8 cellular contexts compared by ENCODE assay signal in the genomic region with DNA sequence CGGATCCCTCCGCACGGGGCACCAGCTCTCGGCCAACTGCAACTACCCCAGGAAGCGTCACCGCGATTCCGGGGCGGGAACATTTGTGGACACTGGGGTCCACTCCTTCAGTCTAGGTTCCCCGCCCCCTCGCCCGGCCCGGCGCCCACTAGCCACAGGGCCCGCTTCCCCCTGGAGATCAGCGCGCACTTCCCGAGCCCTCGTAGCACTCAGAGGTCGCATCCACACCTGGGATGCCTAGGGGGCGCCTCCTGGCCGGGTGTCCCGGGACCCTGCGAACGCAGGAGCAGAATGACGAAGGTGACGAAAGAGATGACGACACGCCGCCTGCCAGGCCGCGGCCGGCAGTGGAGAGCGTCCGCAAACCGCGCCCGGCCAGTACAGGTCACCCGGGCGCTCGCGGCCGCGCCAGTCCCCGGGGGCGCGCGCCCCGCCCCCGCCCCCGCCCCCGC.
DNase-seq lines count a peak whose midpoint lies in the region; ATAC-seq and TF ChIP-seq lines count a peak whose summit lies in the region.

No MANE protein-coding gene starts in this region.

- no peaks in the 10 kb centered on the region for H3K36me3 ChIP-seq in mucosa of stomach (ENCODE audit: control insufficient read depth, insufficient read depth, low read length)

- H3K9ac ChIP-seq in mucosa of stomach (ENCODE audit: low read length) = peak overlapping the region; percentile 89

- TF ChIP-seq POLR2A in erythroblast (IDR thresholded peaks at IDR 0.05; ENCODE audit: low read length) = peak; percentile 61

- no peaks in the 10 kb centered on the region for H3K27me3 ChIP-seq in mucosa of stomach (ENCODE audit: control insufficient read depth, insufficient read depth, low read length)

- H3K4me3 ChIP-seq in mucosa of stomach (ENCODE audit: low read length) = peak overlapping the region; percentile 68

- ATAC-seq in GM19035 (IDR thresholded peaks at IDR 0.05; ENCODE audit: unreplicated experiment) = peak; percentile 77
- peak; percentile 68 for ATAC-seq in HG03342 (IDR thresholded peaks at IDR 0.05; ENCODE audit: unreplicated experiment)

- peaks cover 13% of the 10 kb centered on the region for H3K4me1 ChIP-seq in mucosa of stomach (ENCODE audit: control insufficient read depth, insufficient read depth, low read length)

- peak in 13 of 14 donors; percentile 41 to 92 (median 83) for DNase-seq in C1 segment of cervical spinal cord (lab: John Stamatoyannopoulos, UW)
- DNase-seq in NOMO-1 treated with dmso at 0.1 percent for 144 hours (lab: John Stamatoyannopoulos, UW; ENCODE audit: unreplicated experiment) = peak; percentile 74
- peak; percentile 66 for DNase-seq in activated T-cell treated with anti-CD3 and anti-CD28 coated beads for 48 hours (ENCODE audit: low read depth)
- peak; percentile 88 to 90 for DNase-seq in erythroblast (lab: John Stamatoyannopoulos, UW)
- DNase-seq in stimulated activated CD8-positive, alpha-beta memory T cell treated with anti-CD3 and anti-CD28 coated beads, Interleukin-4, amount 100 ng/mL, for 48 hours = peak; percentile 80

- no peaks in the 10 kb centered on the region for H3K9me3 ChIP-seq in mucosa of stomach (ENCODE audit: control insufficient read depth, low read length)

Comparison
In these comparisons a context has a peak if more than half of its experiments do, and no peak if none do; other contexts are left out.
1. Peak in every context shown above with its lines: DNase-seq, ATAC-seq and H3K4me3 ChIP-seq.